In genomic region chr22:32310777-32311176, GRCh38 we compare ENCODE assay signal across 27 cellular contexts. TPM values are rescaled to one million over a fixed set of nuclear protein-coding genes. Genes with fewer than 3 reads are reported as not detected.
"Had no signal": no experiment of that assay in that cellular context is flagged by ENCODE, and none has a peak within 500 bp of the region (broad histone marks: within the 10 kb centered on the region; RNA-seq: fewer than 3 reads in every experiment).

No MANE protein-coding gene starts in this region.

- H3K4me1 Mint-ChIP-seq: activated CD4-positive, alpha-beta T cell treated with anti-CD3 and anti-CD28 coated beads, Interleukin-2, amount 10 ng/mL, durations not matched to agents 7 days and 5 days; activated naive CD4-positive, alpha-beta T cell treated with anti-CD3 and anti-CD28 coated beads, Interleukin-2, amount 50 U/mL, for 24 hours; central memory CD8-positive, alpha-beta T cell had no signal

- ATAC-seq: body of pancreas, Panc1, SK-N-SH treated with all-trans-retinoic acid at 6 μM for 48 hours, WTC11 had no signal

- H3K9me3 Mint-ChIP-seq: activated CD4-positive, alpha-beta memory T cell treated with anti-CD3 and anti-CD28 coated beads for 36 hours; activated CD4-positive, alpha-beta T cell treated with anti-CD3 and anti-CD28 coated beads, Interleukin-2, amount 10 ng/mL, durations not matched to agents 7 days and 5 days; activated naive CD4-positive, alpha-beta T cell treated with anti-CD3 and anti-CD28 coated beads, Interleukin-2, amount 50 U/mL, for 24 hours; activated T-cell treated with anti-CD3 and anti-CD28 coated beads, Interleukin-2, amount 50 U/mL, for 24 hours; activated T-helper 1 cell treated with anti-CD3 and anti-CD28 coated beads, Interleukin-12 subunit alpha, Interleukin-12 subunit beta, Interleukin-2, Interleukin-4 antibody, amounts not matched to agents 30 ng/mL and 10 ng/mL and 1 ng/mL, durations not matched to agents 14 hours and 24 hours and 36 hours; central memory CD8-positive, alpha-beta T cell; T-helper 1 cell treated with Interleukin-12 subunit alpha and Interleukin-12 subunit beta and Interleukin-4 antibody, amounts not matched to agents 30 μg/mL and 1 μg/mL, for 36 hours; WTC11 had no signal

- H3K9me3 ChIP-seq: ascending aorta, body of pancreas, SJSA1 had no signal

- H3K27ac ChIP-seq: ascending aorta, body of pancreas, SJSA1 had no signal

- H3K36me3 ChIP-seq: ascending aorta, SJSA1 had no signal

- H3K27ac Mint-ChIP-seq: activated CD4-positive, alpha-beta memory T cell treated with anti-CD3 and anti-CD28 coated beads for 36 hours; activated CD4-positive, alpha-beta T cell treated with anti-CD3 and anti-CD28 coated beads, Interleukin-2, amount 10 ng/mL, durations not matched to agents 7 days and 5 days; activated naive CD4-positive, alpha-beta T cell treated with anti-CD3 and anti-CD28 coated beads, Interleukin-2, amount 50 U/mL, for 24 hours; activated T-cell treated with anti-CD3 and anti-CD28 coated beads, Interleukin-2, amount 50 U/mL, for 24 hours; activated T-helper 1 cell treated with anti-CD3 and anti-CD28 coated beads, Interleukin-12 subunit alpha, Interleukin-12 subunit beta, Interleukin-2, Interleukin-4 antibody, amounts not matched to agents 30 ng/mL and 10 ng/mL and 1 ng/mL, durations not matched to agents 14 hours and 24 hours and 36 hours; T-helper 1 cell treated with Interleukin-12 subunit alpha and Interleukin-12 subunit beta and Interleukin-4 antibody, amounts not matched to agents 30 μg/mL and 1 μg/mL, for 36 hours; WTC11 had no signal

- H3K4me1 ChIP-seq: ascending aorta, body of pancreas, SJSA1 had no signal

- H3K4me3 ChIP-seq: ascending aorta, body of pancreas, SJSA1 had no signal

- DNase-seq: activated CD4-positive, alpha-beta memory T cell treated with anti-CD3 and anti-CD28 coated beads for 36 hours; activated CD4-positive, alpha-beta T cell treated with anti-CD3 and anti-CD28 coated beads, Interleukin-2, amount 10 ng/mL, durations not matched to agents 7 days and 5 days; activated CD4-positive, CD25-positive, alpha-beta regulatory T cell treated with anti-CD3 and anti-CD28 coated beads, Interleukin-2, amount 50 U/mL, for 72 hours; activated effector memory CD4-positive, alpha-beta T cell treated with Interleukin-2 at 50 U/mL for 16 hours; activated naive CD4-positive, alpha-beta T cell; activated T-cell treated with anti-CD3 and anti-CD28 coated beads, Interleukin-2, amount 50 U/mL, for 24 hours; body of pancreas; Kasumi-1; KBM-7; NCI-H1048; NCI-H2029; NCI-H2107; NCI-H510A; NCI-H526 treated with DMSO at 0.1 percent for 48 hours; NK-92 treated with Interleukin-12 subunit alpha and Interleukin-12 subunit beta, amount 100 ng/mL, for 24 hours; OCI-M1; RPMI8226; SHP77 had no signal

- H3K27me3 ChIP-seq: ascending aorta, body of pancreas, SJSA1 had no signal

- H3K4me3 Mint-ChIP-seq: activated CD4-positive, alpha-beta memory T cell treated with anti-CD3 and anti-CD28 coated beads for 36 hours; activated CD4-positive, alpha-beta T cell treated with anti-CD3 and anti-CD28 coated beads, Interleukin-2, amount 10 ng/mL, durations not matched to agents 7 days and 5 days; activated naive CD4-positive, alpha-beta T cell treated with anti-CD3 and anti-CD28 coated beads, Interleukin-2, amount 50 U/mL, for 24 hours; activated T-cell treated with anti-CD3 and anti-CD28 coated beads, Interleukin-2, amount 50 U/mL, for 24 hours; activated T-helper 1 cell treated with anti-CD3 and anti-CD28 coated beads, Interleukin-12 subunit alpha, Interleukin-12 subunit beta, Interleukin-2, Interleukin-4 antibody, amounts not matched to agents 30 ng/mL and 10 ng/mL and 1 ng/mL, durations not matched to agents 14 hours and 24 hours and 36 hours; central memory CD8-positive, alpha-beta T cell; T-helper 1 cell treated with Interleukin-12 subunit alpha and Interleukin-12 subunit beta and Interleukin-4 antibody, amounts not matched to agents 30 μg/mL and 1 μg/mL, for 36 hours; WTC11 had no signal

RNA-seq across cellular contexts. Expression of gene RFPL3, which starts 46.9 kb away (rescaled TPM):
- total RNA-seq: activated CD4-positive, alpha-beta memory T cell treated with anti-CD3 and anti-CD28 coated beads for 36 hours; activated CD4-positive, alpha-beta T cell treated with anti-CD3 and anti-CD28 coated beads, Interleukin-2, amount 10 ng/mL, durations not matched to agents 7 days and 5 days; activated T-helper 1 cell treated with anti-CD3 and anti-CD28 coated beads, Interleukin-12 subunit alpha, Interleukin-12 subunit beta, Interleukin-2, Interleukin-4 antibody, amounts not matched to agents 30 ng/mL and 10 ng/mL and 1 ng/mL, durations not matched to agents 14 hours and 24 hours and 36 hours; ascending aorta; body of pancreas; SJSA1; WTC11 had no signal

RNA-seq across cellular contexts. Expression of gene SLC5A4, which starts 55.6 kb away (rescaled TPM):
- total RNA-seq: activated CD4-positive, alpha-beta memory T cell treated with anti-CD3 and anti-CD28 coated beads for 36 hours; activated CD4-positive, alpha-beta T cell treated with anti-CD3 and anti-CD28 coated beads, Interleukin-2, amount 10 ng/mL, durations not matched to agents 7 days and 5 days; activated T-helper 1 cell treated with anti-CD3 and anti-CD28 coated beads, Interleukin-12 subunit alpha, Interleukin-12 subunit beta, Interleukin-2, Interleukin-4 antibody, amounts not matched to agents 30 ng/mL and 10 ng/mL and 1 ng/mL, durations not matched to agents 14 hours and 24 hours and 36 hours; SJSA1 had no signal
